Comparison of ENCODE assay signal across 11 cellular contexts in the genomic region with DNA sequence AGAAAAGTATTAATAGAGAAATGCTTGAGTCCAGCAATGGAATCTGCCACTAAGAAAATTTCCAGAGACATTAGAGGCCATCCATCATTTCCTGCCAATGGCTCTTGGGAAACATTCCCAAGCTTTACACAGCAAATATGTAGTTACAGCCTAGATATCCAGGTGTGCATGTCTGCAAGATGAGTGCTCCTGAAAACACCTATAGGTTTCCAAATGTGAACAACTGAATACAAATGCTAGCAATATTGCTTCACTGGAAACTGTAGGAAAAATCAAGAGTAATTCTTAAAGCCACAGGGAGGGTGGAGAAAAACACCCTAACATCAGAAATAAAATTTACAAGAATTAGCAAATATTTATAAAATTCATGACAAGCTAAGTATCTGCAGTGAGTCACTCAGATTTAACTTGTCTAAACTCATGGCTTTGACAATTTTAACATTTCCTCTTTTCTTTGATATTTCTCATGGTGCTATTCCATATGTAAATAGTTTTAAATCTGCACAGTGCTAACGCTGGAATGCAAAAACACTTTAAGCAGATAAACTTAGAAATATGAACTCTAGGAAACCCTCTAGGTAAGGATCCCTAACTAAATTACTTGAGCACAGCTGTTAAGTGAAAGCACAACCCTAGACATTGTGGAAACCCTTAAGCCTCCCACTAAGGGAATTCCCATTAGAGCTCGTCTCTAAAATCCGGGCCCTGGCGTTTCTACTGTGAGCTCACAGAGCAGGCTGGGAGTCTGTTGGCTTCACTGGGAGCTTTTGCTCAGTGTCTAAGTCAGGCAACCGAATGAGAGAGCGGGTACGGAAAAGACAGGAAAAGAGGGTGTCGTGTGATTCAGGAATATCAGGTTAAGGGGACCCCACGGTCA.
"Had no signal": no experiment of that assay in that cellular context is flagged by ENCODE, and none has a peak within 500 bp of the region (broad histone marks: within the 10 kb centered on the region; RNA-seq: fewer than 3 reads in every experiment).

No MANE protein-coding gene starts in this region.

- DNase-seq: activated CD4-positive, alpha-beta T cell treated with anti-CD3 and anti-CD28 coated beads, Interleukin-2, amount 50 U/mL, for 48 hours; activated CD4-positive, CD25-positive, alpha-beta regulatory T cell treated with anti-CD3 and anti-CD28 coated beads, Interleukin-2, amount 50 U/mL, for 72 hours; activated CD8-positive, alpha-beta memory T cell treated with anti-CD3 and anti-CD28 coated beads, Interleukin-2, amount 50 U/mL, for 4 hours; activated naive CD4-positive, alpha-beta T cell; caudate nucleus; head of caudate nucleus; left lung; pancreas; uterus had no signal

- H3K9me3 Mint-ChIP-seq: dendritic cell treated with granulocyte-macrophage colony-stimulating factor and Interleukin-4, amounts not matched to agents 40 ng/mL and 50 ng/mL, for 4 days; neural crest cell had no signal

- ATAC-seq: left lung, pancreas had no signal

- H3K27me3 Mint-ChIP-seq: dendritic cell treated with granulocyte-macrophage colony-stimulating factor and Interleukin-4, amounts not matched to agents 40 ng/mL and 50 ng/mL, for 4 days had no signal

- H3K9me3 ChIP-seq: left lung, pancreas, uterus had no signal

- H3K27ac ChIP-seq: left lung, pancreas, uterus had no signal

- H3K27me3 ChIP-seq: left lung, pancreas, uterus had no signal

- H3K4me3 Mint-ChIP-seq: dendritic cell treated with granulocyte-macrophage colony-stimulating factor and Interleukin-4, amounts not matched to agents 40 ng/mL and 50 ng/mL, for 4 days; neural crest cell had no signal

- H3K4me3 ChIP-seq: left lung, pancreas, uterus had no signal

- H3K27ac Mint-ChIP-seq: dendritic cell treated with granulocyte-macrophage colony-stimulating factor and Interleukin-4, amounts not matched to agents 40 ng/mL and 50 ng/mL, for 4 days had no signal

- H3K36me3 ChIP-seq: left lung, pancreas, uterus had no signal

- H3K4me1 ChIP-seq: left lung, pancreas, uterus had no signal
